Comparison of ENCODE assay signal across 11 cellular contexts in genomic region chr7:153642989-153643388, GRCh38.
"Had no signal": no experiment of that assay in that cellular context is flagged by ENCODE, and none has a peak within 500 bp of the region (broad histone marks: within the 10 kb centered on the region; RNA-seq: fewer than 3 reads in every experiment).

No MANE protein-coding gene starts in this region.

- FAIRE-seq: H1, H54 had no signal

- H3K36me3 ChIP-seq: HAP-1 had no signal

- H3K9ac ChIP-seq: GM23248 had no signal

- H3K4me3 ChIP-seq: GM23248, GM23338, HAP-1 had no signal

- H3K4me1 Mint-ChIP-seq: GM23338, H9 had no signal

- H3K9me3 ChIP-seq: HAP-1 had no signal

- H3K27ac Mint-ChIP-seq: GM23338, H9, HFFc6 had no signal

- ATAC-seq: GM23338, HCT116 had no signal

- H3K4me3 Mint-ChIP-seq: GM23338, H9, HFFc6 had no signal

- H2AFZ ChIP-seq: GM23248, GM23338 had no signal

- H3K27ac ChIP-seq: GM23248 had no signal

- H3K4me1 ChIP-seq: HAP-1 had no signal

- H3K4me2 ChIP-seq: GM23338 had no signal

- DNase-seq: GM23248, GOT3, H7, H9, HCEC 1CT, HFFc6 had no signal
